In genomic region chr9:91006046-91006445, GRCh38 we compare ENCODE assay signal across 21 cellular contexts.
"Had no signal": no experiment of that assay in that cellular context is flagged by ENCODE, and none has a peak within 500 bp of the region (broad histone marks: within the 10 kb centered on the region; RNA-seq: fewer than 3 reads in every experiment).

No MANE protein-coding gene starts in this region.

- H3K36me3 ChIP-seq: ascending aorta had no signal

- H3K4me3 ChIP-seq: ascending aorta, body of pancreas, PC-9 had no signal

- H3K9ac ChIP-seq: KMS-11, SK-N-SH had no signal

- H3K4me2 ChIP-seq: KMS-11, PC-9, SK-N-SH had no signal

- H2AFZ ChIP-seq: PC-9 had no signal

- H3K4me1 ChIP-seq: ascending aorta, body of pancreas had no signal

- DNase-seq: activated CD4-positive, alpha-beta T cell treated with anti-CD3 and anti-CD28 coated beads for 4 hours; activated CD8-positive, alpha-beta memory T cell treated with anti-CD3 and anti-CD28 coated beads, Interleukin-2, amount 50 U/mL, for 48 hours; activated CD8-positive, alpha-beta T cell treated with anti-CD3 and anti-CD28 coated beads for 36 hours; activated naive CD4-positive, alpha-beta T cell treated with Interleukin-2 at 50 U/mL for 16 hours; activated naive CD8-positive, alpha-beta T cell treated with anti-CD3 and anti-CD28 coated beads, Interleukin-2, amount 50 U/mL, for 24 hours; activated T-cell treated with anti-CD3 and anti-CD28 coated beads, Interleukin-2, amount 50 U/mL, for 1 hour; amniotic stem cell; body of pancreas; NCI-H1105; NCI-H1436; NCI-H1694 treated with DMSO at 0.1 percent for 48 hours; NCI-H2029 treated with DMSO at 0.1 percent for 48 hours; NCI-H345; NCI-H510A; NCI-H526 treated with DMSO at 0.1 percent for 48 hours; PC-9; RPMI8226; SK-N-SH; T-helper 1 cell had no signal

- H3K27me3 ChIP-seq: ascending aorta, body of pancreas had no signal

- H3K27ac ChIP-seq: ascending aorta, body of pancreas, KMS-11, PC-9 had no signal

- H3K9me3 ChIP-seq: ascending aorta, body of pancreas, SK-N-SH had no signal
